Comparison of ENCODE assay signal across 17 cellular contexts in the genomic region with DNA sequence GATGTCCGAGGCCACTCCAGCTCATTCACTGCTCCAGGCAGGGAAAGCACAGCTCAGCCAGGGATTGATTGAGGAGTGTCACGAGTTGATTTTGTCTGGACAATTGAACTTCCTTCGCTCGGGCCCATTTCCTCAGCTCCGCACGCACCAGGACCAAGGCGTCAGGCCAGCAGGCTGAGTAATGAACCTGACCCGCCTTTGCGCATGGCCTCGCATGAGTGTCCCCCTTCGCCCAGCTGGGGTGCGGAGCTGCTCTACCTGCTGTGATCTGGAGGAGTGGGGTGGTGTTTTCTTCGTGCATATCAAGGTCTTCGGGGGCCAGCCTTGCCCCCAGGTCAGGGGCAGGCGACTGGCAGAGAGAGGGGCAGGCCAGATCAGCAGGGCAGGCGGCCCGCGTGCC. TPM values are rescaled to one million over a fixed set of nuclear protein-coding genes. Genes with fewer than 3 reads are reported as not detected.
DNase-seq lines count a peak whose midpoint lies in the region; ATAC-seq, FAIRE-seq and TF ChIP-seq lines count a peak whose summit lies in the region.
"Had no signal": no experiment of that assay in that cellular context is flagged by ENCODE, and none has a peak within 500 bp of the region (broad histone marks: within the 10 kb centered on the region; RNA-seq: fewer than 3 reads in every experiment).

No MANE protein-coding gene starts in this region.

- H3K27ac Mint-ChIP-seq in H9 (peak overlapping the region; percentile 44 to 88 (median 83); a peak in 5 of 7 replicates), astrocyte (ENCODE audit: unreplicated experiment) (no peak overlapping the region)

- H4K91ac ChIP-seq in H9 (ENCODE audit: insufficient read length, low read depth, low read length), result no peak overlapping the region

- no peak overlapping the region for H2BK20ac ChIP-seq in H9 (ENCODE audit: low read depth, low read length, poor library complexity, severe bottlenecking)

- H3K27me3 ChIP-seq in H9 (ENCODE audit: insufficient read depth, low read length) (no peaks in the 10 kb centered on the region), astrocyte (ENCODE audit: insufficient read depth, low read length) (no peaks in the 10 kb centered on the region), psoas muscle (ENCODE audit: insufficient read depth in 3 of 3, low read length in 2 of 3) (peaks cover 0 to 24% (median 9%) of the 10 kb centered on the region in 3 donors), SJCRH30 (no peaks in the 10 kb centered on the region)
- H3K27me3 ChIP-seq: colonic mucosa had no signal

- peaks cover 6% of the 10 kb centered on the region for H3K79me1 ChIP-seq in H9 (ENCODE audit: insufficient read depth, low read depth, low read length, poor library complexity, severe bottlenecking)

- no peak overlapping the region for H4K5ac ChIP-seq in H9 (ENCODE audit: insufficient read length, low read depth, low read length)

- H3K9ac ChIP-seq in H9 (ENCODE audit: extremely low read depth, insufficient read length, low read length), result no peak overlapping the region
- H3K9ac ChIP-seq in astrocyte (ENCODE audit: low read length), result no peak overlapping the region

- H3K4me1 ChIP-seq in H9 (ENCODE audit: insufficient read depth, low read length) (no peaks in the 10 kb centered on the region; the same call in 1 of the 2 replicates), astrocyte (ENCODE audit: insufficient read depth, low read length) (peaks cover 34% of the 10 kb centered on the region), psoas muscle (no peaks in the 10 kb centered on the region), SJCRH30 (peaks cover 19% of the 10 kb centered on the region)
- H3K4me1 ChIP-seq: Caco-2, colonic mucosa had no signal

- H4K20me1 ChIP-seq in H9 (ENCODE audit: control insufficient read depth, insufficient read depth, insufficient read length) (peaks cover 7% of the 10 kb centered on the region), astrocyte (ENCODE audit: insufficient read depth, low read length) (peaks cover 97% of the 10 kb centered on the region)

- H3K56ac ChIP-seq in H9 (ENCODE audit: insufficient read length, low read depth, low read length), result no peak overlapping the region

- H3K36me3 Mint-ChIP-seq in H9 (ENCODE audit: insufficient read depth in 1 of 3, low read depth in 3 of 3), result peaks cover 0 to 12% (median 2%) of the 10 kb centered on the region in 3 experiments; a peak in 2 of 7 replicates
- H3K36me3 Mint-ChIP-seq in astrocyte (ENCODE audit: low read depth, unreplicated experiment), result peaks cover 11% of the 10 kb centered on the region

- peak overlapping the region; percentile 51; the same call in 1 of the 2 replicates for H3K14ac ChIP-seq in H9 (ENCODE audit: insufficient read depth, low read length)

- peaks cover 21 to 26% of the 10 kb centered on the region in 2 experiments for H3K4me1 Mint-ChIP-seq in H9
- peaks cover 10% of the 10 kb centered on the region for H3K4me1 Mint-ChIP-seq in astrocyte (ENCODE audit: low read depth, unreplicated experiment)

- H2BK15ac ChIP-seq in H9 (ENCODE audit: low read depth, low read length), result peak overlapping the region; percentile 72

- H3K36me3 ChIP-seq in astrocyte (ENCODE audit: insufficient read depth, low read length), result no peaks in the 10 kb centered on the region
- H3K36me3 ChIP-seq in psoas muscle (ENCODE audit: insufficient read depth in 1 of 2, low read depth in 1 of 2), result no peaks in the 10 kb centered on the region
- peaks cover 5% of the 10 kb centered on the region for H3K36me3 ChIP-seq in SJCRH30
- H3K36me3 ChIP-seq: colonic mucosa had no signal

- H2AK5ac ChIP-seq in H9 (ENCODE audit: insufficient read length, low read length), result no peak overlapping the region

- intact Hi-C loops in psoas muscle (cut with DNase I), result no loop called here

- H3K27me3 Mint-ChIP-seq in H9 (ENCODE audit: low read depth) (no peaks in the 10 kb centered on the region), astrocyte (ENCODE audit: low read depth, unreplicated experiment) (no peaks in the 10 kb centered on the region)

- H3K9me3 Mint-ChIP-seq in H9 (no peaks in the 10 kb centered on the region), astrocyte (ENCODE audit: unreplicated experiment) (no peaks in the 10 kb centered on the region)

- H3T11ph ChIP-seq in H9 (ENCODE audit: low read length), result no peak overlapping the region

- peaks cover 7% of the 10 kb centered on the region; the same call in 1 of the 2 replicates for H3K79me2 ChIP-seq in H9 (ENCODE audit: insufficient read depth, low read length)
- peaks cover 91% of the 10 kb centered on the region for H3K79me2 ChIP-seq in astrocyte (ENCODE audit: insufficient read depth, low read length)

- no CpG with 5 or more reads among the region's 18 CpGs for WGBS in H9 (ENCODE audit: extremely low coverage, insufficient read length, low lambda C conversion rate)
- WGBS in psoas muscle, 3 donors, result 72 to 84% (median 82%) methylated on average over 18 of the region's 18 CpGs

- ATAC-seq in psoas muscle, result no peak

- H3K9me3 ChIP-seq in H9 (ENCODE audit: control insufficient read depth, low read depth, low read length), result no peaks in the 10 kb centered on the region
- H3K9me3 ChIP-seq in astrocyte (ENCODE audit: insufficient read depth, low read depth, low read length), result no peaks in the 10 kb centered on the region
- H3K9me3 ChIP-seq in psoas muscle, result no peaks in the 10 kb centered on the region
- H3K9me3 ChIP-seq in SJCRH30 (replicated peaks), result no peaks in the 10 kb centered on the region
- H3K9me3 ChIP-seq: Caco-2, colonic mucosa had no signal

- no peak overlapping the region for H2BK12ac ChIP-seq in H9 (ENCODE audit: insufficient read length, low read depth, low read length)

- no peaks in the 10 kb centered on the region for H3K23me2 ChIP-seq in H9 (ENCODE audit: insufficient read length, low read depth, low read length, poor library complexity, severe bottlenecking)

- H3K18ac ChIP-seq in H9 (ENCODE audit: insufficient read length, low read depth, low read length), result no peak overlapping the region

- no peak overlapping the region for H2BK5ac ChIP-seq in H9 (ENCODE audit: insufficient read length, low read length)

- no peak overlapping the region for H2BK120ac ChIP-seq in H9 (ENCODE audit: low read depth, low read length, poor library complexity, severe bottlenecking)

- no peak overlapping the region for H3K27ac ChIP-seq in H9 (ENCODE audit: insufficient read length, low read depth, low read length)
- no peak overlapping the region for H3K27ac ChIP-seq in astrocyte (ENCODE audit: low read depth, low read length)
- no peak overlapping the region for H3K27ac ChIP-seq in psoas muscle
- no peak overlapping the region for H3K27ac ChIP-seq in SJCRH30
- H3K27ac ChIP-seq: colonic mucosa had no signal

- H3K4me3 ChIP-seq in astrocyte (ENCODE audit: insufficient read depth, low read depth, low read length), result no peak overlapping the region
- no peak overlapping the region for H3K4me3 ChIP-seq in psoas muscle
- no peak overlapping the region for H3K4me3 ChIP-seq in SJCRH30
- H3K4me3 ChIP-seq: colonic mucosa had no signal

- H2AFZ ChIP-seq in H9 (ENCODE audit: low read length) (no peak overlapping the region), astrocyte (ENCODE audit: low read depth, low read length) (no peak overlapping the region)

- no peak for TF ChIP-seq CTCF in H9 (conservative IDR thresholded peaks at IDR 0.05)
- TF ChIP-seq CTCF in astrocyte (IDR thresholded peaks at IDR 0.05; ENCODE audit: insufficient read depth, low read depth, low read length), result no peak
- no peak for TF ChIP-seq CTCF in psoas muscle (IDR thresholded peaks at IDR 0.05)

- no peak for DNase-seq in H9
- peak; percentile 47 for DNase-seq in astrocyte (ENCODE audit: low read depth)
- DNase-seq in left kidney (ENCODE audit: low read depth, low spot score), result peak; percentile 47
- DNase-seq in psoas muscle, result peak; percentile 23 to 36
- no peak for DNase-seq in GM19240 (ENCODE audit: insufficient read length, low spot score)
- DNase-seq in T-helper 2 cell, result no peak
- DNase-seq in AG08396 (ENCODE audit: low spot score), result no peak
- DNase-seq in SJCRH30, result no peak
- DNase-seq: activated CD4-positive, alpha-beta T cell treated with anti-CD3 and anti-CD28 coated beads for 1 hour; activated effector memory CD4-positive, alpha-beta T cell treated with Interleukin-2 at 50 U/mL for 16 hours; anterior cingulate cortex; Caco-2; colonic mucosa; foreskin fibroblast; NCI-H146; NCI-H226; SHP77 treated with DMSO at 0.1 percent for 48 hours had no signal

- H3K4me2 ChIP-seq in H9 (ENCODE audit: insufficient read depth, insufficient read length, low read length) (no peak overlapping the region), astrocyte (ENCODE audit: low read length) (no peak overlapping the region)

- no peak overlapping the region for H3K23ac ChIP-seq in H9 (ENCODE audit: insufficient read length, low read depth, low read length)

- H3K4ac ChIP-seq in H9 (ENCODE audit: low read depth, low read length), result no peak overlapping the region

- H3K4me3 Mint-ChIP-seq in H9 (no peak overlapping the region), astrocyte (ENCODE audit: unreplicated experiment) (no peak overlapping the region)

- FAIRE-seq in astrocyte (lab: Jason Lieb, UNC), result no peak

- no peak overlapping the region for H4K8ac ChIP-seq in H9 (replicated peaks; ENCODE audit: insufficient read length, low read depth, low read length)

RNA-seq across cellular contexts. Expression of gene VAV2, which starts 44.0 kb away (rescaled TPM):
- total RNA-seq in H9 (2021), result 58.7 and 58.9 TPM in 2 replicates
- 36.5 and 41.6 TPM in 2 replicates for total RNA-seq in astrocyte
- 1 to 10 TPM; 1.3 to 2.9 (median 1.8) TPM for total RNA-seq in psoas muscle
- 1 to 10 TPM in 1 of 3 donors, under 1 TPM in 2; 0.70 to 1.8 (median 0.73) TPM for polyA plus RNA-seq in psoas muscle
- 24.0 and 28.0 TPM in 2 replicates for total RNA-seq in SJCRH30 (2014; rRNA removed; shearing (Covaris generic))

Comparison
In these comparisons a context has a peak if more than half of its experiments do, and no peak if none do; other contexts are left out.
1. DNase-seq: peak in astrocyte (single experiment), left kidney (single experiment) and psoas muscle (2 of 2); none in H9 (single experiment), GM19240 (single experiment), T-helper 2 cell (0 of 5), AG08396 (single experiment) and SJCRH30 (0 of 2).